ENCODE assay signal across 1 cellular context in genomic region chr17:42273474-42274272, GRCh38.
TF ChIP-seq lines count a peak whose summit lies in the region.

No MANE protein-coding gene starts in this region.

TF ChIP-seq in GM23338, 12 proteins besides CTCF, POLR2A, EP300 and RAD21 (continued from another document):
- no peak for TF ChIP-seq ETS1 (IDR thresholded peaks at IDR 0.05)
